ENCODE assay signal across 1 cellular context in the genomic region with DNA sequence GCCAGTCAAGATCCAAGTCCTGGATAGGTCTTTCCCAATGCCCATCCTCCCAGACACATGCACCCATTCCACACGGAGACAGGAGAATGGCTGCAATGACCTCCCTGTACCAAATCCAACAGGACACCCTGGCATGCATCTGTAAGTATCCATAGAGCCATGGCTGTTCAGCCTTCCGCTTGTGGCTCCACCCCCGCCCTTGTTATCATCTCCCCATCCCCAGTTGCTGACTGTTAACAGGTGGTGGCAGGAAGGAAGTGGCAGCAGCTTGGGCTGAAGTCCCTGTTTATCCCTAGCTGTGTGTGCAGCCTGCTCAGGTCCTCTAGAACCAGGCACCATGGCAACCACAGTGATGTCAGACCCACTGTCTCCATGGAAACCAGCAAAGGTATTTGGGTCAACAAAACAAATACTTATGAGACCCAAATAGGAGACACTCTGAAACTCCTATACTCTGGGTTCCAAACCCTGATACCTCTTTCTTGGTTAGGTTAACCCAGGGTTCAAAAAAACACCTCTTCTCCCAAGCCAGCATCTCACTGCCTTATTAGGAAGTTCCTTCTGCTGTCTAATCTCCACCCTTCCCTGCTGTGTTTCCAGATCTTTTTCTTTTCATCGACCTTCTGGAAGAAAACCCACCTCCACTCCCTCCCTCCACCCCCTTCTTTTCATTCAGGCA.
TF ChIP-seq lines count a peak whose summit lies in the region.

No MANE protein-coding gene starts in this region.

TF ChIP-seq in K562, 482 proteins besides CTCF, POLR2A, EP300 and RAD21 (continued from another document and continues in another):
- TF ChIP-seq SIX5 (IDR thresholded peaks at IDR 0.05; ENCODE audit: borderline replicate concordance in 1 of 2, insufficient read depth in 1 of 2, low read depth in 1 of 2, low read length in 2 of 2) (no peak), WHSC1 (IDR thresholded peaks at IDR 0.05; ENCODE audit: low read length) (no peak), FOXK2 (conservative IDR thresholded peaks at IDR 0.05 in 1 of 2, IDR thresholded peaks at IDR 0.05 in 1 of 2; ENCODE audit: low read depth in 2 of 2) (peak; percentile 67 to 82; a peak in 3 of 4 replicates), STAT5A (IDR thresholded peaks at IDR 0.05; ENCODE audit: borderline replicate concordance, low read length) (no peak), NCOA1 (IDR thresholded peaks at IDR 0.05; ENCODE audit: low read depth) (no peak), ZNF77 (CRISPR knock-in tag; IDR thresholded peaks at IDR 0.05) (no peak), LARP7 (IDR thresholded peaks at IDR 0.05) (no peak), ZBED1 (IDR thresholded peaks at IDR 0.05) (no peak), NR3C1 (CRISPR knock-in tag; IDR thresholded peaks at IDR 0.05) (no peak), CHD1 (IDR thresholded peaks at IDR 0.05; ENCODE audit: low read length) (no peak), RBBP5 (IDR thresholded peaks at IDR 0.05; ENCODE audit: borderline replicate concordance, insufficient read depth, low read length, poor library complexity, severe bottlenecking) (no peak), TCF3 (CRISPR knock-in tag; IDR thresholded peaks at IDR 0.05) (peak; percentile 34; the same call in 1 of the 2 replicates), SMARCC2 (IDR thresholded peaks at IDR 0.05; ENCODE audit: low read depth) (no peak)
- TF ChIP-seq, protein P1, sequence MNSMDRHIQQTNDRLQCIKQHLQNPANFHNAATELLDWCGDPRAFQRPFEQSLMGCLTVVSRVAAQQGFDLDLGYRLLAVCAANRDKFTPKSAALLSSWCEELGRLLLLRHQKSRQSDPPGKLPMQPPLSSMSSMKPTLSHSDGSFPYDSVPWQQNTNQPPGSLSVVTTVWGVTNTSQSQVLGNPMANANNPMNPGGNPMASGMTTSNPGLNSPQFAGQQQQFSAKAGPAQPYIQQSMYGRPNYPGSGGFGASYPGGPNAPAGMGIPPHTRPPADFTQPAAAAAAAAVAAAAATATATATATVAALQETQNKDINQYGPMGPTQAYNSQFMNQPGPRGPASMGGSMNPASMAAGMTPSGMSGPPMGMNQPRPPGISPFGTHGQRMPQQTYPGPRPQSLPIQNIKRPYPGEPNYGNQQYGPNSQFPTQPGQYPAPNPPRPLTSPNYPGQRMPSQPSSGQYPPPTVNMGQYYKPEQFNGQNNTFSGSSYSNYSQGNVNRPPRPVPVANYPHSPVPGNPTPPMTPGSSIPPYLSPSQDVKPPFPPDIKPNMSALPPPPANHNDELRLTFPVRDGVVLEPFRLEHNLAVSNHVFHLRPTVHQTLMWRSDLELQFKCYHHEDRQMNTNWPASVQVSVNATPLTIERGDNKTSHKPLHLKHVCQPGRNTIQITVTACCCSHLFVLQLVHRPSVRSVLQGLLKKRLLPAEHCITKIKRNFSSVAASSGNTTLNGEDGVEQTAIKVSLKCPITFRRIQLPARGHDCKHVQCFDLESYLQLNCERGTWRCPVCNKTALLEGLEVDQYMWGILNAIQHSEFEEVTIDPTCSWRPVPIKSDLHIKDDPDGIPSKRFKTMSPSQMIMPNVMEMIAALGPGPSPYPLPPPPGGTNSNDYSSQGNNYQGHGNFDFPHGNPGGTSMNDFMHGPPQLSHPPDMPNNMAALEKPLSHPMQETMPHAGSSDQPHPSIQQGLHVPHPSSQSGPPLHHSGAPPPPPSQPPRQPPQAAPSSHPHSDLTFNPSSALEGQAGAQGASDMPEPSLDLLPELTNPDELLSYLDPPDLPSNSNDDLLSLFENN (IDR thresholded peaks at IDR 0.05; ENCODE audit: low read depth in 2 of 2, low read length in 2 of 2), result no peak
- TF ChIP-seq, protein P2, sequence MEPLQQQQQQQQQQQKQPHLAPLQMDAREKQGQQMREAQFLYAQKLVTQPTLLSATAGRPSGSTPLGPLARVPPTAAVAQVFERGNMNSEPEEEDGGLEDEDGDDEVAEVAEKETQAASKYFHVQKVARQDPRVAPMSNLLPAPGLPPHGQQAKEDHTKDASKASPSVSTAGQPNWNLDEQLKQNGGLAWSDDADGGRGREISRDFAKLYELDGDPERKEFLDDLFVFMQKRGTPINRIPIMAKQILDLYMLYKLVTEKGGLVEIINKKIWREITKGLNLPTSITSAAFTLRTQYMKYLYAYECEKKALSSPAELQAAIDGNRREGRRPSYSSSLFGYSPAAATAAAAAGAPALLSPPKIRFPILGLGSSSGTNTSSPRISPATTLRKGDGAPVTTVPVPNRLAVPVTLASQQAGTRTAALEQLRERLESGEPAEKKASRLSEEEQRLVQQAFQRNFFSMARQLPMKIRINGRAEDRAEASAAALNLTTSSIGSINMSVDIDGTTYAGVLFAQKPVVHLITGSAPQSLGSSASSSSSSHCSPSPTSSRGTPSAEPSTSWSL (CRISPR knock-in tag; IDR thresholded peaks at IDR 0.05; ENCODE audit: borderline replicate concordance), result no peak
- TF ChIP-seq, protein P3, sequence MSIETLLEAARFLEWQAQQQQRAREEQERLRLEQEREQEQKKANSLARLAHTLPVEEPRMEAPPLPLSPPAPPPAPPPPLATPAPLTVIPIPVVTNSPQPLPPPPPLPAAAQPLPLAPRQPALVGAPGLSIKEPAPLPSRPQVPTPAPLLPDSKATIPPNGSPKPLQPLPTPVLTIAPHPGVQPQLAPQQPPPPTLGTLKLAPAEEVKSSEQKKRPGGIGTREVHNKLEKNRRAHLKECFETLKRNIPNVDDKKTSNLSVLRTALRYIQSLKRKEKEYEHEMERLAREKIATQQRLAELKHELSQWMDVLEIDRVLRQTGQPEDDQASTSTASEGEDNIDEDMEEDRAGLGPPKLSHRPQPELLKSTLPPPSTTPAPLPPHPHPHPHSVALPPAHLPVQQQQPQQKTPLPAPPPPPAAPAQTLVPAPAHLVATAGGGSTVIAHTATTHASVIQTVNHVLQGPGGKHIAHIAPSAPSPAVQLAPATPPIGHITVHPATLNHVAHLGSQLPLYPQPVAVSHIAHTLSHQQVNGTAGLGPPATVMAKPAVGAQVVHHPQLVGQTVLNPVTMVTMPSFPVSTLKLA (conservative IDR thresholded peaks at IDR 0.05), result no peak
- TF ChIP-seq, protein P4, sequence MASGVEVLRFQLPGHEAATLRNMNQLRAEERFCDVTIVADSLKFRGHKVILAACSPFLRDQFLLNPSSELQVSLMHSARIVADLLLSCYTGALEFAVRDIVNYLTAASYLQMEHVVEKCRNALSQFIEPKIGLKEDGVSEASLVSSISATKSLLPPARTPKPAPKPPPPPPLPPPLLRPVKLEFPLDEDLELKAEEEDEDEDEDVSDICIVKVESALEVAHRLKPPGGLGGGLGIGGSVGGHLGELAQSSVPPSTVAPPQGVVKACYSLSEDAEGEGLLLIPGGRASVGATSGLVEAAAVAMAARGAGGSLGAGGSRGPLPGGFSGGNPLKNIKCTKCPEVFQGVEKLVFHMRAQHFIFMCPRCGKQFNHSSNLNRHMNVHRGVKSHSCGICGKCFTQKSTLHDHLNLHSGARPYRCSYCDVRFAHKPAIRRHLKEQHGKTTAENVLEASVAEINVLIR (CRISPR knock-in tag; IDR thresholded peaks at IDR 0.05), result no peak
- TF ChIP-seq, protein P5, sequence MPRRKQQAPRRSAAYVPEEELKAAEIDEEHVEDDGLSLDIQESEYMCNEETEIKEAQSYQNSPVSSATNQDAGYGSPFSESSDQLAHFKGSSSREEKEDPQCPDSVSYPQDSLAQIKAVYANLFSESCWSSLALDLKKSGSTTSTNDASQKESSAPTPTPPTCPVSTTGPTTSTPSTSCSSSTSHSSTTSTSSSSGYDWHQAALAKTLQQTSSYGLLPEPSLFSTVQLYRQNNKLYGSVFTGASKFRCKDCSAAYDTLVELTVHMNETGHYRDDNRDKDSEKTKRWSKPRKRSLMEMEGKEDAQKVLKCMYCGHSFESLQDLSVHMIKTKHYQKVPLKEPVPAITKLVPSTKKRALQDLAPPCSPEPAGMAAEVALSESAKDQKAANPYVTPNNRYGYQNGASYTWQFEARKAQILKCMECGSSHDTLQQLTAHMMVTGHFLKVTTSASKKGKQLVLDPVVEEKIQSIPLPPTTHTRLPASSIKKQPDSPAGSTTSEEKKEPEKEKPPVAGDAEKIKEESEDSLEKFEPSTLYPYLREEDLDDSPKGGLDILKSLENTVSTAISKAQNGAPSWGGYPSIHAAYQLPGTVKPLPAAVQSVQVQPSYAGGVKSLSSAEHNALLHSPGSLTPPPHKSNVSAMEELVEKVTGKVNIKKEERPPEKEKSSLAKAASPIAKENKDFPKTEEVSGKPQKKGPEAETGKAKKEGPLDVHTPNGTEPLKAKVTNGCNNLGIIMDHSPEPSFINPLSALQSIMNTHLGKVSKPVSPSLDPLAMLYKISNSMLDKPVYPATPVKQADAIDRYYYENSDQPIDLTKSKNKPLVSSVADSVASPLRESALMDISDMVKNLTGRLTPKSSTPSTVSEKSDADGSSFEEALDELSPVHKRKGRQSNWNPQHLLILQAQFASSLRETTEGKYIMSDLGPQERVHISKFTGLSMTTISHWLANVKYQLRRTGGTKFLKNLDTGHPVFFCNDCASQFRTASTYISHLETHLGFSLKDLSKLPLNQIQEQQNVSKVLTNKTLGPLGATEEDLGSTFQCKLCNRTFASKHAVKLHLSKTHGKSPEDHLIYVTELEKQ (CRISPR knock-in tag; IDR thresholded peaks at IDR 0.05), result no peak
- TF ChIP-seq, protein P6, sequence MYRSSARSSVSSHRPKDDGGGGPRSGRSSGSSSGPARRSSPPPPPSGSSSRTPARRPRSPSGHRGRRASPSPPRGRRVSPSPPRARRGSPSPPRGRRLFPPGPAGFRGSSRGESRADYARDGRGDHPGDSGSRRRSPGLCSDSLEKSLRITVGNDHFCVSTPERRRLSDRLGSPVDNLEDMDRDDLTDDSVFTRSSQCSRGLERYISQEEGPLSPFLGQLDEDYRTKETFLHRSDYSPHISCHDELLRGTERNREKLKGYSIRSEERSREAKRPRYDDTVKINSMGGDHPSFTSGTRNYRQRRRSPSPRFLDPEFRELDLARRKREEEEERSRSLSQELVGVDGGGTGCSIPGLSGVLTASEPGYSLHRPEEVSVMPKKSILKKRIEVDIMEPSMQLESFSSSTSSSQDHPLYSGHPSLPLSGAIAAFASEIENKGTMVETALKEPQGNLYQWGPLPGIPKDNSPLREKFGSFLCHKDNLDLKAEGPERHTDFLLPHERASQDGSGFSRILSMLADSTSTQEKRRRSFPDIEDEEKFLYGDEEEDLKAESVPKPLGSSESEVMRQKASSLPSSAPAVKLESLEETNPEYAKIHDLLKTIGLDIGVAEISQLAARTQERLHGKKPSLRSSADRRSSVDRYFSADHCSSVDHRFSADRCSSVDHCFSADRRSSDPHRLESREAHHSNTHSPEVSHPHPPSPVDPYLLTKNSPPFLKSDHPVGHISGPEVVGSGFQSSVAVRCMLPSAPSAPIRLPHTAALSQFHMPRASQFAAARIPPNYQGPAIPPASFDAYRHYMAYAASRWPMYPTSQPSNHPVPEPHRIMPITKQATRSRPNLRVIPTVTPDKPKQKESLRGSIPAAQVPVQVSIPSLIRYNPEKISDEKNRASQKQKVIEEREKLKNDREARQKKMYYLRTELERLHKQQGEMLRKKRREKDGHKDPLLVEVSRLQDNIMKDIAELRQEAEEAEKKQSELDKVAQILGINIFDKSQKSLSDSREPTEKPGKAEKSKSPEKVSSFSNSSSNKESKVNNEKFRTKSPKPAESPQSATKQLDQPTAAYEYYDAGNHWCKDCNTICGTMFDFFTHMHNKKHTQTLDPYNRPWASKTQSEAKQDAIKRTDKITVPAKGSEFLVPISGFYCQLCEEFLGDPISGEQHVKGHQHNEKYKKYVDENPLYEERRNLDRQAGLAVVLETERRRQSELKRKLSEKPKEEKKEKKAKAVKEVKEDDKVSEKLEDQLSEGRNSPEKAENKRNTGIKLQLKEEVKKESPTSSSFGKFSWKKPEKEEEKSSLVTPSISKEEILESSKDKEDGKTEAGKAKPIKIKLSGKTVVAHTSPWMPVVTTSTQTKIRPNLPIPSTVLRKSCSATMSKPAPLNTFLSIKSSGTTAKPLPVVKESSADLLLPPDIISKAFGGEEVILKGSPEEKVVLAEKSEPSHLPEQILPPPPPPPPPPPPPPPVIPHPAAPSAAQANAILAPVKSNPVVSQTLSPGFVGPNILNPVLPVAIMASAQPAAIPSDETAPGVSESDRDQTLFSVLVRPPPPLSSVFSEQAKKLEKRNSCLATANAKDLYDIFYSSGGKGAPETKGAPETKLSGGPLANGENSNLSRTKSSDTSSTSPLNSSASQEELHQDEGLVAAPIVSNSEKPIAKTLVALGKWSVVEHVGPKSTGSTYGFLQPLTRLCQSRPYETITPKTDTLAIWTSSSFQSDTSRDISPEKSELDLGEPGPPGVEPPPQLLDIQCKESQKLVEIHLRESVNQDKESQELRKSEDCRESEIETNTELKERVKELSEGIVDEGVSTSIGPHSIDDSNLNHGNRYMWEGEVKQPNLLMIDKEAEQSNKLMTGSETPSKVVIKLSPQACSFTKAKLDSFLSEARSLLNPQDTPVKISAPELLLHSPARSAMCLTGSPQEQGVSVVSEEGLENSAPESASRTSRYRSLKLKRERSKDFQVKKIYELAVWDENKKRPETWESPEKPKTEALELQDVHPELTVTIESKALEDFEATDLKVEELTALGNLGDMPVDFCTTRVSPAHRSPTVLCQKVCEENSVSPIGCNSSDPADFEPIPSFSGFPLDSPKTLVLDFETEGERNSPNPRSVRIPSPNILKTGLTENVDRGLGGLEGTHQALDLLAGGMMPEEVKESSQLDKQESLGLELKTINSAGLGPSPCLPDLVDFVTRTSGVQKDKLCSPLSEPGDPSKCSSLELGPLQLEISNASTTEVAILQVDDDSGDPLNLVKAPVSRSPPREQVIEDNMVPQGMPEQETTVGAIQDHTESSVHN (IDR thresholded peaks at IDR 0.05; ENCODE audit: borderline replicate concordance in 1 of 2, low read depth in 1 of 2), result no peak
- TF ChIP-seq, protein P7, sequence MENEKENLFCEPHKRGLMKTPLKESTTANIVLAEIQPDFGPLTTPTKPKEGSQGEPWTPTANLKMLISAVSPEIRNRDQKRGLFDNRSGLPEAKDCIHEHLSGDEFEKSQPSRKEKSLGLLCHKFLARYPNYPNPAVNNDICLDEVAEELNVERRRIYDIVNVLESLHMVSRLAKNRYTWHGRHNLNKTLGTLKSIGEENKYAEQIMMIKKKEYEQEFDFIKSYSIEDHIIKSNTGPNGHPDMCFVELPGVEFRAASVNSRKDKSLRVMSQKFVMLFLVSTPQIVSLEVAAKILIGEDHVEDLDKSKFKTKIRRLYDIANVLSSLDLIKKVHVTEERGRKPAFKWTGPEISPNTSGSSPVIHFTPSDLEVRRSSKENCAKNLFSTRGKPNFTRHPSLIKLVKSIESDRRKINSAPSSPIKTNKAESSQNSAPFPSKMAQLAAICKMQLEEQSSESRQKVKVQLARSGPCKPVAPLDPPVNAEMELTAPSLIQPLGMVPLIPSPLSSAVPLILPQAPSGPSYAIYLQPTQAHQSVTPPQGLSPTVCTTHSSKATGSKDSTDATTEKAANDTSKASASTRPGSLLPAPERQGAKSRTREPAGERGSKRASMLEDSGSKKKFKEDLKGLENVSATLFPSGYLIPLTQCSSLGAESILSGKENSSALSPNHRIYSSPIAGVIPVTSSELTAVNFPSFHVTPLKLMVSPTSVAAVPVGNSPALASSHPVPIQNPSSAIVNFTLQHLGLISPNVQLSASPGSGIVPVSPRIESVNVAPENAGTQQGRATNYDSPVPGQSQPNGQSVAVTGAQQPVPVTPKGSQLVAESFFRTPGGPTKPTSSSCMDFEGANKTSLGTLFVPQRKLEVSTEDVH (IDR thresholded peaks at IDR 0.05; ENCODE audit: low read depth, partially characterized antibody), result no peak
- TF ChIP-seq, protein P8, sequence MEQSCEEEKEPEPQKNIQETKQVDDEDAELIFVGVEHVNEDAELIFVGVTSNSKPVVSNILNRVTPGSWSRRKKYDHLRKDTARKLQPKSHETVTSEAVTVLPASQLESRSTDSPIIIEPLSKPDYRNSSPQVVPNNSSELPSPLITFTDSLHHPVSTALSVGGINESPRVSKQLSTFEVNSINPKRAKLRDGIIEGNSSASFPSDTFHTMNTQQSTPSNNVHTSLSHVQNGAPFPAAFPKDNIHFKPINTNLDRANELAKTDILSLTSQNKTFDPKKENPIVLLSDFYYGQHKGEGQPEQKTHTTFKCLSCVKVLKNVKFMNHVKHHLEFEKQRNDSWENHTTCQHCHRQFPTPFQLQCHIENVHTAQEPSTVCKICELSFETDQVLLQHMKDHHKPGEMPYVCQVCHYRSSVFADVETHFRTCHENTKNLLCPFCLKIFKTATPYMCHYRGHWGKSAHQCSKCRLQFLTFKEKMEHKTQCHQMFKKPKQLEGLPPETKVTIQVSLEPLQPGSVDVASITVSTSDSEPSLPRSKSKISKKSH (CRISPR knock-in tag; IDR thresholded peaks at IDR 0.05), result no peak
